1 cellular context compared by ENCODE assay signal in the genomic region with DNA sequence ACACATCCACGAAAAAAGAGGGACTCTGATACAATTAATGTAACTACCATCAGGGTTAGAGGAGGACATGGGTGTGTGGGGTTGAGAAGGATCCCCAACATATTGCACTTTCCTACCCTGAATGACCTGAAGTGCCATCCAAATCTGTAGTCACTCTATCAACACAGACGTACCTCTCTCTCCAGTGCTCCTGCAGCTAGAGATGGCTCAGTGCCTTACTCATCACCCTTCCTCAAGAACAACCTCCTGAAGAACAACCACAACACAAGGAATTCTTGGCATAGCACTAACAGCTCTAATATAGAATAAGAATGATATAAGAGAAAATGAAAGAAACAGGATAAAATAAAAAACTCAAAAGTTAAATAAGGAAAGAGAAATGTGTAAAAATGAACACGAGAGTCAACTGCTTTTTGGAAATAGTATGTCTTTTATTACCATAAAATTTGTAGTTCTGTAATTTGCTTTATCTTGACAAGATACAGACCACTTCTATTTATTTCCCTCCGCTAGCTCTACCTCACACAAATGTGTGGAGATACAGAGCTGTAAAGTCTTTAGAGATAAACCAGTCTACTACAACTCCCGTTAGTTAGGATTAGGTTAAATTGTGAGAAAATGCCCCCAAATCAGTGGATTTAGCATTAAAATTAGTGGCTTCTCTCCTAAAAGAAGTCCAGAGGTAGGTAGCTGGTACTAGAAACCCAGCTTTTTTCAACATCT.
TF ChIP-seq lines count a peak whose summit lies in the region.

No MANE protein-coding gene starts in this region.

TF ChIP-seq in IMR-90, 13 proteins besides CTCF, POLR2A, EP300 and RAD21 (continued from another document):
- TF ChIP-seq, protein P1, sequence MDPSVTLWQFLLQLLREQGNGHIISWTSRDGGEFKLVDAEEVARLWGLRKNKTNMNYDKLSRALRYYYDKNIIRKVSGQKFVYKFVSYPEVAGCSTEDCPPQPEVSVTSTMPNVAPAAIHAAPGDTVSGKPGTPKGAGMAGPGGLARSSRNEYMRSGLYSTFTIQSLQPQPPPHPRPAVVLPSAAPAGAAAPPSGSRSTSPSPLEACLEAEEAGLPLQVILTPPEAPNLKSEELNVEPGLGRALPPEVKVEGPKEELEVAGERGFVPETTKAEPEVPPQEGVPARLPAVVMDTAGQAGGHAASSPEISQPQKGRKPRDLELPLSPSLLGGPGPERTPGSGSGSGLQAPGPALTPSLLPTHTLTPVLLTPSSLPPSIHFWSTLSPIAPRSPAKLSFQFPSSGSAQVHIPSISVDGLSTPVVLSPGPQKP (IDR thresholded peaks at IDR 0.05; ENCODE audit: borderline replicate concordance, low read depth, low read length), result no peak
- TF ChIP-seq MXI1 (IDR thresholded peaks at IDR 0.05; ENCODE audit: borderline replicate concordance, low read depth, low read length), result no peak
- TF ChIP-seq NFE2L2 (IDR thresholded peaks at IDR 0.05; ENCODE audit: low read depth, low read length), result no peak
- TF ChIP-seq MAFK (IDR thresholded peaks at IDR 0.05; ENCODE audit: low read depth, low read length), result no peak
- TF ChIP-seq MAZ (IDR thresholded peaks at IDR 0.05; ENCODE audit: borderline replicate concordance, low read depth, low read length), result no peak
